ENCODE assay signal across 13 cellular contexts in genomic region chr4:11415409-11416070, GRCh38.
DNase-seq lines count a peak whose midpoint lies in the region; ATAC-seq and TF ChIP-seq lines count a peak whose summit lies in the region.
"Had no signal": no experiment of that assay in that cellular context is flagged by ENCODE, and none has a peak within 500 bp of the region (broad histone marks: within the 10 kb centered on the region; RNA-seq: fewer than 3 reads in every experiment).

No MANE protein-coding gene starts in this region.

- ATAC-seq in GM18505 (IDR thresholded peaks at IDR 0.05; ENCODE audit: unreplicated experiment) (peak; percentile 62), GM21360 (IDR thresholded peaks at IDR 0.05; ENCODE audit: unreplicated experiment) (peak; percentile 81), HG02973 (IDR thresholded peaks at IDR 0.05; ENCODE audit: unreplicated experiment) (peak; percentile 81), HG03575 (IDR thresholded peaks at IDR 0.05; ENCODE audit: extremely low read depth, insufficient number of reproducible peaks, low FRiP score, unreplicated experiment) (peak; percentile 59)

- H3K4me3 ChIP-seq in foreskin fibroblast (ENCODE audit: low read depth in 1 of 2, low read length in 2 of 2), result no peak overlapping the region

- DNase-seq in ACHN, result no peak
- DNase-seq in RKO (ENCODE audit: low spot score), result no peak
- DNase-seq in foreskin fibroblast, result no peak
- no peak for DNase-seq in 8988T
- DNase-seq: activated T-cell treated with anti-CD3 and anti-CD28 coated beads, Interleukin-2, amount 50 U/mL, for 1 hour; DMS79; Kasumi-1; NCI-H2107; stimulated activated CD4-positive, alpha-beta T cell treated with anti-CD3 and anti-CD28 coated beads, Interleukin-2, amount 100 ng/mL, for 24 hours had no signal

- TF ChIP-seq POLR2A in GM18505 (IDR thresholded peaks at IDR 0.05; ENCODE audit: borderline replicate concordance, extremely low read depth, insufficient read depth, insufficient read length), result no peak

- in situ Hi-C loops in ACHN (cut with HindIII; ENCODE audit: low pct_ligation_motif_present, low pct_unique_long_range_greater_than_20kb, low sequenced_read_pairs), result no loop called here

- TF ChIP-seq CTCF in foreskin fibroblast (IDR thresholded peaks at IDR 0.05; ENCODE audit: low read depth, low read length), result no peak
